13 cellular contexts compared by ENCODE assay signal in the genomic region with DNA sequence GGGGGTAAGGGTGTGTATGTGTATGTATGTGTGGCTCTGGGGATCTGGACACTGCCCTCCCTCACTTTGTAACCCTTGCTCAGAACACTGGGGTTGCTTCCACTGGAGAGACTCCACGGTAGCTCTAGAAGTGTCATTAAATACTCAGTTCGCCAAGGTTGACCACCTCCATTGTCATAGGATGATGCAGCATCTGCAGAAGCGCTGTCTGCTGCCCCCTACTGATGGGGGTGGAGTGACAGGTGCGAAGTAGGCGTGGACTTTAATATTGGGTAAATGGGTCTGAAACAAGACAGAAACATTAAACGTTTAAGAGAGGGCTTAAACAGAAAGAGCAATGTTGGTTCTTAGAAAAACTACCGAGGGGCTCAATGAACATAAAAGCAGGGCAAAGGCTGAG. TPM values are rescaled to one million over a fixed set of nuclear protein-coding genes. Genes with fewer than 3 reads are reported as not detected.
DNase-seq lines count a peak whose midpoint lies in the region; ATAC-seq, FAIRE-seq and TF ChIP-seq lines count a peak whose summit lies in the region.
"Had no signal": no experiment of that assay in that cellular context is flagged by ENCODE, and none has a peak within 500 bp of the region (broad histone marks: within the 10 kb centered on the region; RNA-seq: fewer than 3 reads in every experiment).

No MANE protein-coding gene starts in this region.

- H3K4me3 ChIP-seq in Loucy (ENCODE audit: low read length, poor library complexity, severe bottlenecking) (no peak overlapping the region), K562 (no peak overlapping the region)

- BruUV-seq in K562 (replicated peaks; lab: Mats Ljungman, UMichigan) = no TSS peak

- peak; percentile 78 for FAIRE-seq in K562 (lab: Jason Lieb, UNC)

- intact Hi-C loops in K562 (cut with micrococcal nuclease) = no loop called here

- H2AFZ ChIP-seq in Loucy (ENCODE audit: low read length) = no peak overlapping the region
- H2AFZ ChIP-seq in K562 (ENCODE audit: low read depth, low read length) = peak overlapping the region; percentile 64

- H3K4me1 ChIP-seq in Loucy (ENCODE audit: insufficient read depth, low read length, poor library complexity, severe bottlenecking) (no peaks in the 10 kb centered on the region), K562 (replicated peaks in 1 of 2; ENCODE audit: control insufficient read depth in 2 of 2, insufficient read depth in 2 of 2, low read length in 2 of 2) (no peaks in the 10 kb centered on the region; a peak in 1 of 5 replicates)

- no peaks in the 10 kb centered on the region for H3K9me3 ChIP-seq in Loucy (ENCODE audit: insufficient read depth, low read depth, low read length)
- no peaks in the 10 kb centered on the region for H3K9me3 ChIP-seq in K562 (replicated peaks; ENCODE audit: control insufficient read depth, insufficient read depth, low read depth, low read length)

- peak; percentile 72 for TF ChIP-seq CTCF in Loucy (conservative IDR thresholded peaks at IDR 0.05; ENCODE audit: low read length)
- peak; percentile 69 to 85 (median 77) for TF ChIP-seq CTCF in K562 (IDR thresholded peaks at IDR 0.05 in 2 of 3, conservative IDR thresholded peaks at IDR 0.05 in 1 of 3; ENCODE audit: insufficient read depth in 2 of 3, low read depth in 1 of 3, low read length in 3 of 3)

- 32% methylated on average over 7 of the region's 7 CpGs for WGBS in K562 (ENCODE audit: insufficient coverage, low coverage, missing lambda C conversion rate)

- no peak overlapping the region for H3K4me2 ChIP-seq in Loucy (ENCODE audit: low read depth, low read length, poor library complexity, severe bottlenecking)
- H3K4me2 ChIP-seq in K562 (ENCODE audit: insufficient read depth, low read length) = peak overlapping the region; percentile 19; the same call in 1 of the 2 replicates

- no peak for TF ChIP-seq EP300 in K562 (IDR thresholded peaks at IDR 0.05; ENCODE audit: low read length)

- H3K27ac ChIP-seq in K562 (ENCODE audit: extremely low read depth, low read depth, low read length) = peak overlapping the region; percentile 49; the same call in 1 of the 3 replicates

- no peaks in the 10 kb centered on the region for H3K9me2 ChIP-seq in Loucy (replicated peaks; ENCODE audit: low read depth, low read length)

- peak in 1 of 2 experiments; percentile 30; a peak in 1 of 4 replicates for TF ChIP-seq RAD21 in K562 (CRISPR knock-in tag; conservative IDR thresholded peaks at IDR 0.05 in 1 of 2, IDR thresholded peaks at IDR 0.05 in 1 of 2)

- H3K27me3 ChIP-seq in Loucy (ENCODE audit: insufficient read depth, low read length, poor library complexity, severe bottlenecking) = no peaks in the 10 kb centered on the region
- H3K27me3 ChIP-seq in K562 (ENCODE audit: control insufficient read depth in 2 of 2, insufficient read depth in 2 of 2, low read length in 2 of 2) = no peaks in the 10 kb centered on the region

- H3K36me3 ChIP-seq in Loucy (ENCODE audit: insufficient read depth, low read length) = peaks cover 24% of the 10 kb centered on the region; the same call in 1 of the 2 replicates
- H3K36me3 ChIP-seq in K562 (ENCODE audit: control insufficient read depth, insufficient read depth, low read length) = peaks cover 33% of the 10 kb centered on the region

- H3K9me1 ChIP-seq in K562 (ENCODE audit: control insufficient read depth, insufficient read depth, low read length) = no peaks in the 10 kb centered on the region

- H3K9ac ChIP-seq in Loucy (ENCODE audit: low read depth, low read length, poor library complexity, severe bottlenecking) = no peak overlapping the region
- no peak overlapping the region; a peak in 1 of 4 replicates for H3K9ac ChIP-seq in K562 (ENCODE audit: insufficient read depth in 1 of 2, low read depth in 2 of 2, low read length in 2 of 2)

- H4K20me1 ChIP-seq in Loucy (ENCODE audit: insufficient read depth, low read length, poor library complexity, severe bottlenecking) = no peaks in the 10 kb centered on the region
- H4K20me1 ChIP-seq in K562 (replicated peaks; ENCODE audit: control insufficient read depth, insufficient read depth, low read length) = no peaks in the 10 kb centered on the region

- peak; percentile 36 for DNase-seq in activated naive CD4-positive, alpha-beta T cell treated with Interleukin-2 at 50 U/mL for 16 hours
- DNase-seq in activated naive CD4-positive, alpha-beta T cell (lab: John Stamatoyannopoulos, UW) = no peak
- peak; percentile 68 to 77 (median 74) for DNase-seq in K562 (ENCODE audit: extremely low read depth in 1 of 4, low spot score in 3 of 4)
- DNase-seq in stimulated activated CD4-positive, alpha-beta T cell treated with anti-CD3 and anti-CD28 coated beads, Interleukin-4, amount 100 ng/mL, for 1 hour = peak; percentile 43
- DNase-seq in dedifferentiated amniotic fluid mesenchymal stem cell (ENCODE audit: extremely low spot score) = no peak
- no peak for DNase-seq in superior temporal gyrus (ENCODE audit: extremely low spot score)
- DNase-seq in OCI-M2 (lab: John Stamatoyannopoulos, UW; ENCODE audit: unreplicated experiment) = no peak
- DNase-seq: cerebellar nuclear complex; DMS79 treated with DMSO at 0.1 percent for 48 hours; immature natural killer cell; NK-92 treated with Interleukin-12 subunit alpha and Interleukin-12 subunit beta, amount 100 ng/mL, for 24 hours; retina had no signal

- no peaks in the 10 kb centered on the region for H3F3A ChIP-seq in Loucy (ENCODE audit: low read depth)

- CTCF ChIA-PET in K562 (lab: Yijun Ruan, JAX; ENCODE audit: low intra/inter-chr PET ratio) = interaction anchor here (0.6 to 0.8 kb wide), 2 partner anchors 25 to 65 kb away, joined by 3 read pairs; no protein-coding TSS in a partner anchor

- H3K79me2 ChIP-seq in Loucy (ENCODE audit: insufficient read depth, low read length) (no peaks in the 10 kb centered on the region), K562 (ENCODE audit: control insufficient read depth, insufficient read depth, low read length) (no peaks in the 10 kb centered on the region)

- in situ Hi-C loops in K562 (cut with MboI) = no loop called here

- peak; percentile 95 for ATAC-seq in K562

- no peak for TF ChIP-seq POLR2A in K562 (conservative IDR thresholded peaks at IDR 0.05)

- POLR2A ChIA-PET in K562 (lab: Yijun Ruan, JAX) = interaction anchor here (0.8 to 0.9 kb wide), 2 partner anchors 10 to 12 kb away, joined by 3 to 4 read pairs; no protein-coding TSS in a partner anchor

TF ChIP-seq in K562, 482 proteins besides CTCF, POLR2A, EP300 and RAD21 (continues in another document):
- TF ChIP-seq MAFF (IDR thresholded peaks at IDR 0.05; ENCODE audit: low read length) (peak; percentile 31; the same call in 1 of the 2 replicates), HIVEP1 (CRISPR knock-in tag; IDR thresholded peaks at IDR 0.05) (no peak), ARID3A (IDR thresholded peaks at IDR 0.05; ENCODE audit: borderline replicate concordance, low read depth, low read length) (no peak), ZBTB1 (CRISPR knock-in tag; IDR thresholded peaks at IDR 0.05; ENCODE audit: borderline replicate concordance, low read depth) (no peak)

RNA-seq across cellular contexts. Expression of gene STAC2, which starts 35.5 kb away (rescaled TPM):
- not detected in 2 replicates for total RNA-seq in K562 (2011; cell fraction: chromatin; rRNA removed; ENCODE audit: low replicate concordance)
- total RNA-seq in K562 (2011; cell fraction: nucleolus; rRNA removed) = not detected in 2 replicates
- not detected in 2 replicates for total RNA-seq in K562 (2011; cell fraction: nucleoplasm; rRNA removed)
- total RNA-seq in K562 (2014; rRNA removed) (not detected in 2 replicates), K562 (2014; rRNA removed; fragmentation: Illumina TruSeq; extraction: Trizol) (not detected in 2 replicates), K562 (2015; rRNA removed; fragmentation: Illumina TruSeq; extraction: Trizol) (not detected in 2 replicates), K562 (2021) (not detected in 2 replicates)
- polyA plus RNA-seq in K562 (2011; rRNA removed) (not detected in 2 replicates), K562 (2014; fragmentation: Illumina TruSeq; extraction: Trizol) (not detected in 2 replicates), K562 (2014; fragmentation: Nextera tagmentation; extraction: Ambion mirVana) (not detected), K562 (2014; rRNA removed) (not detected in 2 replicates)
- polyA plus RNA-seq in K562 (2011; cell fraction: cytosol; rRNA removed) = not detected in 2 replicates
- polyA plus RNA-seq in K562 (2011; cell fraction: nucleus; rRNA removed) = not detected in 2 replicates
- polyA plus RNA-seq in K562 (2012) = not detected in 2 replicates
- polyA minus RNA-seq in K562 (2011; rRNA and poly(A)+ RNA removed) = not detected in 2 replicates
- polyA minus RNA-seq in K562 (2011; cell fraction: cytosol; rRNA and poly(A)+ RNA removed) = not detected in 2 replicates
- polyA minus RNA-seq in K562 (2011; cell fraction: nucleus; rRNA and poly(A)+ RNA removed) = not detected in 2 replicates
- polyA plus RNA-seq: immature natural killer cell had no signal

Comparison
In these comparisons a context has a peak if more than half of its experiments do, and no peak if none do; other contexts are left out.
1. DNase-seq: peak in activated naive CD4-positive, alpha-beta T cell treated with Interleukin-2 at 50 U/mL for 16 hours (single experiment), K562 (4 of 4) and stimulated activated CD4-positive, alpha-beta T cell treated with anti-CD3 and anti-CD28 coated beads, Interleukin-4, amount 100 ng/mL, for 1 hour (single experiment); none in activated naive CD4-positive, alpha-beta T cell (0 of 4), dedifferentiated amniotic fluid mesenchymal stem cell (single experiment), superior temporal gyrus (single experiment) and OCI-M2 (single experiment).